17 cellular contexts compared by ENCODE assay signal in genomic region chr5:122478741-122479459, GRCh38.
A peak's percentile ranks its signal among the peaks of the same experiment; 100 is the strongest.
DNase-seq lines count a peak whose midpoint lies in the region; ATAC-seq, FAIRE-seq and TF ChIP-seq lines count a peak whose summit lies in the region.
"Had no signal": no experiment of that assay in that cellular context is flagged by ENCODE, and none has a peak within 500 bp of the region (broad histone marks: within the 10 kb centered on the region; RNA-seq: fewer than 3 reads in every experiment).

No MANE protein-coding gene starts in this region.

- no peak for FAIRE-seq in pancreas (lab: Jason Lieb, UNC)

- POLR2A ChIA-PET in RWPE1 (lab: Yijun Ruan, JAX; ENCODE audit: low non-redundant PET), result no interaction called here
- POLR2A ChIA-PET in naive thymus-derived CD4-positive, alpha-beta T cell (lab: Charles Lee), result no interaction called here

- H3K27ac ChIP-seq in RWPE1 (no peak overlapping the region), pancreas (peak overlapping the region in 1 of 4 donors; percentile 23), left ventricle myocardium inferior (replicated peaks) (no peak overlapping the region)
- no peak overlapping the region for H3K27ac ChIP-seq in naive thymus-derived CD4-positive, alpha-beta T cell (ENCODE audit: low read depth, low read length)

- H3K4me3 ChIP-seq in fibroblast of villous mesenchyme (ENCODE audit: low read depth, low read length) (no peak overlapping the region), pancreas (no peak overlapping the region), left ventricle myocardium inferior (no peak overlapping the region)
- no peak overlapping the region for H3K4me3 ChIP-seq in naive thymus-derived CD4-positive, alpha-beta T cell (ENCODE audit: low read length)

- peaks cover 0 to 11% (median 7%) of the 10 kb centered on the region in 5 donors for H3K27me3 Mint-ChIP-seq in naive thymus-derived CD4-positive, alpha-beta T cell
- H3K27me3 Mint-ChIP-seq: activated naive CD8-positive, alpha-beta T cell had no signal

- intact Hi-C loops in pancreas (cut with DNase I) (no loop called here), left ventricle myocardium inferior (cut with micrococcal nuclease) (no loop called here)
- intact Hi-C loops in naive thymus-derived CD4-positive, alpha-beta T cell (cut with micrococcal nuclease), result no loop called here

- H3K4me1 ChIP-seq in pancreas, result peaks cover 0 to 8% (median 4%) of the 10 kb centered on the region in 3 donors
- H3K4me1 ChIP-seq in left ventricle myocardium inferior, result no peaks in the 10 kb centered on the region
- no peaks in the 10 kb centered on the region for H3K4me1 ChIP-seq in naive thymus-derived CD4-positive, alpha-beta T cell (ENCODE audit: control insufficient read depth in 2 of 2, insufficient read depth in 2 of 2, low read length in 2 of 2)

- no peaks in the 10 kb centered on the region for H3K36me3 Mint-ChIP-seq in naive thymus-derived CD4-positive, alpha-beta T cell
- H3K36me3 Mint-ChIP-seq: activated naive CD8-positive, alpha-beta T cell; stimulated activated naive B cell treated with anti-CD40 and anti-IgM and Interleukin-4, amounts not matched to agents 10 μg/mL and 1 μg/mL and 100 μg/mL, for 72 hours had no signal

- no peak overlapping the region for H3K4me3 Mint-ChIP-seq in naive thymus-derived CD4-positive, alpha-beta T cell
- H3K4me3 Mint-ChIP-seq: activated B cell treated with CpG ODN at 0.5 μM for 24 hours; activated naive CD8-positive, alpha-beta T cell; stimulated activated naive B cell treated with anti-CD40 and anti-IgM and Interleukin-4, amounts not matched to agents 10 μg/mL and 1 μg/mL and 100 μg/mL, for 72 hours had no signal

- CTCF ChIA-PET in RWPE1 (lab: Yijun Ruan, JAX), result interaction anchor here (0.6 to 0.9 kb wide), 2 partner anchors 283 to 1268 kb away, joined by 3 read pairs; no protein-coding TSS in a partner anchor
- CTCF ChIA-PET in naive thymus-derived CD4-positive, alpha-beta T cell (lab: Charles Lee), result no interaction called here

- H3K9me3 ChIP-seq in pancreas (no peaks in the 10 kb centered on the region), left ventricle myocardium inferior (replicated peaks) (no peaks in the 10 kb centered on the region)
- no peaks in the 10 kb centered on the region for H3K9me3 ChIP-seq in naive thymus-derived CD4-positive, alpha-beta T cell (ENCODE audit: control insufficient read depth in 2 of 3, low read length in 3 of 3)

- H3K27ac Mint-ChIP-seq in naive thymus-derived CD4-positive, alpha-beta T cell, result no peak overlapping the region
- H3K27ac Mint-ChIP-seq: activated B cell treated with CpG ODN at 0.5 μM for 24 hours; activated naive CD8-positive, alpha-beta T cell; stimulated activated naive B cell treated with anti-CD40 and anti-IgM and Interleukin-4, amounts not matched to agents 10 μg/mL and 1 μg/mL and 100 μg/mL, for 72 hours had no signal

- H3K27me3 ChIP-seq in pancreas, result no peaks in the 10 kb centered on the region
- H3K27me3 ChIP-seq in left ventricle myocardium inferior (ENCODE audit: low read depth), result no peaks in the 10 kb centered on the region
- peaks cover 0 to 4% of the 10 kb centered on the region in 2 donors for H3K27me3 ChIP-seq in naive thymus-derived CD4-positive, alpha-beta T cell (ENCODE audit: control insufficient read depth in 2 of 2, insufficient read depth in 2 of 2, low read length in 2 of 2)

- DNase-seq in EL (peak; percentile 10), RWPE1 (ENCODE audit: low spot score) (peak; percentile 93), fibroblast of villous mesenchyme (ENCODE audit: low read depth) (peak; percentile 84), pancreas (no peak), left ventricle myocardium inferior (no peak), HCEC 1CT (no peak)
- no peak for DNase-seq in naive thymus-derived CD4-positive, alpha-beta T cell
- DNase-seq: activated B cell treated with CpG ODN at 0.5 μM for 24 hours; activated CD8-positive, alpha-beta memory T cell treated with anti-CD3 and anti-CD28 coated beads, Interleukin-2, amount 50 U/mL, for 4 hours; C1 segment of cervical spinal cord; cerebellar nuclear complex; NCI-H2171 treated with DMSO at 0.1 percent for 48 hours; OCI-M1; stimulated activated CD4-positive, alpha-beta T cell treated with anti-CD3 and anti-CD28 coated beads, Interleukin-4, amount 100 ng/mL, for 4 hours; stimulated activated naive B cell treated with anti-CD40 and anti-IgM and Interleukin-4, amounts not matched to agents 10 μg/mL and 1 μg/mL and 100 μg/mL, for 72 hours had no signal

- TF ChIP-seq CTCF in RWPE1 (conservative IDR thresholded peaks at IDR 0.05; ENCODE audit: low read depth), result no peak
- no peak for TF ChIP-seq CTCF in fibroblast of villous mesenchyme (IDR thresholded peaks at IDR 0.05; ENCODE audit: insufficient read depth, low read depth, low read length)
- TF ChIP-seq CTCF in pancreas (IDR thresholded peaks at IDR 0.05), result no peak
- TF ChIP-seq CTCF in left ventricle myocardium inferior (IDR thresholded peaks at IDR 0.05; ENCODE audit: borderline replicate concordance), result no peak

- no peaks in the 10 kb centered on the region for H3K4me1 Mint-ChIP-seq in naive thymus-derived CD4-positive, alpha-beta T cell
- H3K4me1 Mint-ChIP-seq: activated B cell treated with CpG ODN at 0.5 μM for 24 hours; stimulated activated naive B cell treated with anti-CD40 and anti-IgM and Interleukin-4, amounts not matched to agents 10 μg/mL and 1 μg/mL and 100 μg/mL, for 72 hours had no signal

- WGBS in pancreas, 2 donors, result 57% methylated on average over 3 to 4 of the region's 4 CpGs

- H3K36me3 ChIP-seq in pancreas (no peaks in the 10 kb centered on the region), left ventricle myocardium inferior (no peaks in the 10 kb centered on the region)
- H3K36me3 ChIP-seq in naive thymus-derived CD4-positive, alpha-beta T cell (ENCODE audit: control insufficient read depth in 2 of 3, insufficient read depth in 3 of 3, low read length in 3 of 3), result no peaks in the 10 kb centered on the region

- peaks cover 0 to 3% (median 0%) of the 10 kb centered on the region in 11 donors for H3K9me3 Mint-ChIP-seq in naive thymus-derived CD4-positive, alpha-beta T cell
- H3K9me3 Mint-ChIP-seq: activated B cell treated with CpG ODN at 0.5 μM for 24 hours; stimulated activated naive B cell treated with anti-CD40 and anti-IgM and Interleukin-4, amounts not matched to agents 10 μg/mL and 1 μg/mL and 100 μg/mL, for 72 hours had no signal

- peak in 3 of 4 donors; percentile 52 to 76 (median 57) for ATAC-seq in pancreas
- ATAC-seq in naive thymus-derived CD4-positive, alpha-beta T cell, result no peak
- no peak for ATAC-seq in HG02798 (IDR thresholded peaks at IDR 0.05; ENCODE audit: poor library complexity, unreplicated experiment)
- ATAC-seq: stimulated activated naive B cell treated with anti-CD40 and anti-IgM and Interleukin-4, amounts not matched to agents 10 μg/mL and 1 μg/mL and 100 μg/mL, for 72 hours had no signal

Comparison
In these comparisons a context has a peak if more than half of its experiments do, and no peak if none do; other contexts are left out.
1. DNase-seq: peak in EL (single experiment), RWPE1 (single experiment) and fibroblast of villous mesenchyme (single experiment); none in pancreas (0 of 6), left ventricle myocardium inferior (single experiment), HCEC 1CT (single experiment) and naive thymus-derived CD4-positive, alpha-beta T cell (0 of 9).
2. ATAC-seq: peak in pancreas (3 of 4); none in naive thymus-derived CD4-positive, alpha-beta T cell (single experiment) and HG02798 (single experiment).